Comparison of ENCODE assay signal across 12 cellular contexts in genomic region chr7:112573302-112574039, GRCh38.
DNase-seq lines count a peak whose midpoint lies in the region; ATAC-seq and TF ChIP-seq lines count a peak whose summit lies in the region.
"Had no signal": no experiment of that assay in that cellular context is flagged by ENCODE, and none has a peak within 500 bp of the region (broad histone marks: within the 10 kb centered on the region; RNA-seq: fewer than 3 reads in every experiment).

No MANE protein-coding gene starts in this region.

- TF ChIP-seq POLR2A in Peyer's patch (IDR thresholded peaks at IDR 0.05) = no peak

- H3K27ac Mint-ChIP-seq in CD14-positive monocyte = no peak overlapping the region
- H3K27ac Mint-ChIP-seq in activated CD8-positive, alpha-beta T cell treated with anti-CD3 and anti-CD28 coated beads, Interleukin-2, amount 10 ng/mL, durations not matched to agents 7 days and 5 days = no peak overlapping the region
- H3K27ac Mint-ChIP-seq: activated CD4-positive, alpha-beta T cell treated with anti-CD3 and anti-CD28 coated beads for 36 hours; activated naive CD4-positive, alpha-beta T cell treated with anti-CD3 and anti-CD28 coated beads, Interleukin-2, amount 50 U/mL, for 24 hours; stimulated activated naive CD8-positive, alpha-beta T cell treated with anti-CD3 and anti-CD28 coated beads, Interleukin-15, Interleukin-2, amounts not matched to agents 100 ng/mL and 50 ng/mL, for 24 hours had no signal

- intact Hi-C loops in CD14-positive monocyte (cut with micrococcal nuclease) = no loop called here

- H3K27me3 Mint-ChIP-seq in CD14-positive monocyte (ENCODE audit: low read depth in 3 of 3) = peaks cover 0 to 2% (median 0%) of the 10 kb centered on the region in 3 donors
- no peaks in the 10 kb centered on the region for H3K27me3 Mint-ChIP-seq in activated CD8-positive, alpha-beta T cell treated with anti-CD3 and anti-CD28 coated beads, Interleukin-2, amount 10 ng/mL, durations not matched to agents 7 days and 5 days (ENCODE audit: low read depth)

- peak overlapping the region in 3 of 4 donors; percentile 45 to 74 (median 67) for H3K27ac ChIP-seq in Peyer's patch
- H3K27ac ChIP-seq in cardiac muscle cell = peak overlapping the region; percentile 22

- H3K36me3 ChIP-seq in Peyer's patch (no peaks in the 10 kb centered on the region), cardiac muscle cell (no peaks in the 10 kb centered on the region)

- POLR2A ChIA-PET in activated CD8-positive, alpha-beta T cell treated with anti-CD3 and anti-CD28 coated beads, Interleukin-2, amount 10 ng/mL, durations not matched to agents 7 days and 5 days (lab: Charles Lee) = no interaction called here

- H3K27me3 ChIP-seq in Peyer's patch = no peaks in the 10 kb centered on the region
- H3K27me3 ChIP-seq in cardiac muscle cell = no peaks in the 10 kb centered on the region

- H3K36me3 Mint-ChIP-seq in CD14-positive monocyte = no peaks in the 10 kb centered on the region
- no peaks in the 10 kb centered on the region for H3K36me3 Mint-ChIP-seq in activated CD8-positive, alpha-beta T cell treated with anti-CD3 and anti-CD28 coated beads, Interleukin-2, amount 10 ng/mL, durations not matched to agents 7 days and 5 days (ENCODE audit: low read depth)
- H3K36me3 Mint-ChIP-seq: activated naive CD4-positive, alpha-beta T cell treated with anti-CD3 and anti-CD28 coated beads, Interleukin-2, amount 50 U/mL, for 24 hours had no signal

- DNase-seq in DMS 273 (lab: John Stamatoyannopoulos, UW; ENCODE audit: unreplicated experiment) (peak; percentile 24), DMS 273 treated with DMSO at 0.1 percent for 48 hours (lab: John Stamatoyannopoulos, UW) (no peak), Peyer's patch (no peak), cardiac muscle cell (ENCODE audit: low read depth in 1 of 2, low spot score in 1 of 2) (no peak), renal cortical epithelial cell (ENCODE audit: low read depth) (peak; percentile 50), CD14-positive monocyte (ENCODE audit: low spot score) (no peak)
- DNase-seq in activated CD8-positive, alpha-beta T cell treated with anti-CD3 and anti-CD28 coated beads, Interleukin-2, amount 10 ng/mL, durations not matched to agents 7 days and 5 days = no peak
- DNase-seq: activated CD4-positive, alpha-beta T cell treated with anti-CD3 and anti-CD28 coated beads for 36 hours; H7 had no signal

- H3K9me3 Mint-ChIP-seq in CD14-positive monocyte = peaks cover 3 to 13% (median 9%) of the 10 kb centered on the region in 7 donors
- H3K9me3 Mint-ChIP-seq in activated CD8-positive, alpha-beta T cell treated with anti-CD3 and anti-CD28 coated beads, Interleukin-2, amount 10 ng/mL, durations not matched to agents 7 days and 5 days (ENCODE audit: insufficient read depth) = peaks cover 3% of the 10 kb centered on the region

- H3K4me1 ChIP-seq in Peyer's patch (peaks cover 0 to 26% (median 0%) of the 10 kb centered on the region in 4 donors), cardiac muscle cell (ENCODE audit: low read depth) (peaks cover 37% of the 10 kb centered on the region)

- ATAC-seq in HG02763 (IDR thresholded peaks at IDR 0.05; ENCODE audit: unreplicated experiment) = no peak
- ATAC-seq in activated CD8-positive, alpha-beta T cell treated with anti-CD3 and anti-CD28 coated beads, Interleukin-2, amount 10 ng/mL, durations not matched to agents 7 days and 5 days = no peak
- ATAC-seq: activated CD4-positive, alpha-beta T cell treated with anti-CD3 and anti-CD28 coated beads for 36 hours had no signal

- CTCF ChIA-PET in activated CD8-positive, alpha-beta T cell treated with anti-CD3 and anti-CD28 coated beads, Interleukin-2, amount 10 ng/mL, durations not matched to agents 7 days and 5 days (lab: Charles Lee) = interaction anchor here (0.9 kb wide), 1 partner anchor 23 kb away, joined by 3 read pairs; no protein-coding TSS in a partner anchor

- no peaks in the 10 kb centered on the region for H3K4me1 Mint-ChIP-seq in CD14-positive monocyte
- peaks cover 2% of the 10 kb centered on the region for H3K4me1 Mint-ChIP-seq in activated CD8-positive, alpha-beta T cell treated with anti-CD3 and anti-CD28 coated beads, Interleukin-2, amount 10 ng/mL, durations not matched to agents 7 days and 5 days (ENCODE audit: low read depth)

- no peak overlapping the region for H3K4me3 Mint-ChIP-seq in CD14-positive monocyte
- H3K4me3 Mint-ChIP-seq in activated CD8-positive, alpha-beta T cell treated with anti-CD3 and anti-CD28 coated beads, Interleukin-2, amount 10 ng/mL, durations not matched to agents 7 days and 5 days = no peak overlapping the region
- H3K4me3 Mint-ChIP-seq: activated CD4-positive, alpha-beta T cell treated with anti-CD3 and anti-CD28 coated beads for 36 hours; activated naive CD4-positive, alpha-beta T cell treated with anti-CD3 and anti-CD28 coated beads, Interleukin-2, amount 50 U/mL, for 24 hours; stimulated activated naive CD8-positive, alpha-beta T cell treated with anti-CD3 and anti-CD28 coated beads, Interleukin-15, Interleukin-2, amounts not matched to agents 100 ng/mL and 50 ng/mL, for 24 hours had no signal

- peaks cover 0 to 3% (median 0%) of the 10 kb centered on the region in 4 donors for H3K9me3 ChIP-seq in Peyer's patch
- H3K9me3 ChIP-seq in cardiac muscle cell (ENCODE audit: low read depth) = no peaks in the 10 kb centered on the region

- H3K4me3 ChIP-seq in Peyer's patch = no peak overlapping the region
- no peak overlapping the region for H3K4me3 ChIP-seq in cardiac muscle cell

- TF ChIP-seq CTCF in Peyer's patch (IDR thresholded peaks at IDR 0.05) (no peak), cardiac muscle cell (IDR thresholded peaks at IDR 0.05; ENCODE audit: low read depth, low read length) (no peak), CD14-positive monocyte (IDR thresholded peaks at IDR 0.05) (no peak)

Comparison
In these comparisons a context has a peak if more than half of its experiments do, and no peak if none do; other contexts are left out.
1. DNase-seq: peak in DMS 273 (single experiment) and renal cortical epithelial cell (single experiment); none in DMS 273 treated with DMSO at 0.1 percent for 48 hours (single experiment), Peyer's patch (0 of 3), cardiac muscle cell (0 of 2), CD14-positive monocyte (single experiment) and activated CD8-positive, alpha-beta T cell treated with anti-CD3 and anti-CD28 coated beads, Interleukin-2, amount 10 ng/mL, durations not matched to agents 7 days and 5 days (single experiment).